ENCODE assay signal across 3 cellular contexts in genomic region chr15:28719626-28720025, GRCh38. TPM values are rescaled to one million over a fixed set of nuclear protein-coding genes. Genes with fewer than 3 reads are reported as not detected.
"Had no signal": no experiment of that assay in that cellular context is flagged by ENCODE, and none has a peak within 500 bp of the region (broad histone marks: within the 10 kb centered on the region; RNA-seq: fewer than 3 reads in every experiment).

No MANE protein-coding gene starts in this region.

RNA-seq across cellular contexts. Expression of gene GOLGA8M, which starts 7.4 kb away (rescaled TPM):
- total RNA-seq: activated T-cell treated with anti-CD3 and anti-CD28 coated beads, Interleukin-2, amount 50 U/mL, for 4 hours; body of pancreas; bronchial epithelial cell had no signal
